ENCODE assay signal across 8 cellular contexts in the genomic region with DNA sequence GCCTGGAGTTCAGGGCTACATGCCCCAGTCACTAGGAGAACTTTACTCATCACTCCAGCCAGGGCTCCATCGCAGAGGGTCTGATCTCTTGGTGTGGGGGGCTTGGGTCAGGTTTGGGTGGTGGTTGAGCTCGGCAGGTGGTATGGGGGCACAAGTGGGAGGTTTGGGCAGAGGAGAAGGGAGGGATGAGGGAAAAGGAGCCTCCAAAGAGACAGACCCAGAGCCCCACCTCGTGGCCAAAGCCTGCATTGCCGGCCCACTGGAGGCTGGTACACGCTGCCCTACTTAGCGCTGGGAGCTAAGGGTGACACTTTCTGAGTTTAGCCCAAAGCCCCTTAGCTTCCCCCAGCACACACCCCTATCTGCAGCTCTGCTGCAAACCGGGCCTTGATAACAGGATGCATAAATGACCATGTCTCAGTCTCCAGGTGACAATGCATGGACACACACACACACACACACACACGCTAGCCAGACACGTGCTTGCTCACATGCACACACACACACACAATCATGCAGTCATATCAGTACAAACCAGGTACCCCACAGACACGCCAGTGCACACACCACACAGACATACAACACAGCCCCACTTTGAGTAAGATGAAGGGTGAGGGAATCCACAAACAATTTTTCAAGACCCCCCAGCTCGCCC. TPM values are rescaled to one million over a fixed set of nuclear protein-coding genes. Genes with fewer than 3 reads are reported as not detected.
DNase-seq lines count a peak whose midpoint lies in the region; ATAC-seq and TF ChIP-seq lines count a peak whose summit lies in the region.

No MANE protein-coding gene starts in this region.

- peaks cover 2% of the 10 kb centered on the region for H3K27me3 ChIP-seq in lung (ENCODE audit: control insufficient read depth, insufficient read depth)

- peak; percentile 55 for ATAC-seq in lung (ENCODE audit: insufficient read depth, low FRiP score)
- no peak for ATAC-seq in GM21529 (IDR thresholded peaks at IDR 0.05; ENCODE audit: unreplicated experiment)

- 19 to 20% methylated on average over 11 of the region's 11 CpGs for WGBS in lung, 2 donors

- H3K27ac ChIP-seq in lung (ENCODE audit: low read depth in 1 of 2, low read length in 1 of 2), result no peak overlapping the region

- DNase-seq in NOMO-1 (lab: John Stamatoyannopoulos, UW; ENCODE audit: unreplicated experiment in 2 of 2), result peak; percentile 12 to 25
- no peak for DNase-seq in NOMO-1 treated with dmso at 0.1 percent for 144 hours (lab: John Stamatoyannopoulos, UW; ENCODE audit: unreplicated experiment)
- peak; percentile 54 for DNase-seq in NCI-H146 (lab: John Stamatoyannopoulos, UW)
- DNase-seq in activated CD4-positive, alpha-beta T cell treated with anti-CD3 and anti-CD28 coated beads, Interleukin-2, amount 50 U/mL, for 24 hours (ENCODE audit: low read depth in 1 of 2, low spot score in 1 of 2), result peak; percentile 48 to 59
- DNase-seq in dedifferentiated amniotic fluid mesenchymal stem cell (ENCODE audit: extremely low spot score), result peak; percentile 52
- peak; percentile 81 for DNase-seq in lung (ENCODE audit: low spot score)
- peak; percentile 64 for DNase-seq in stimulated activated CD8-positive, alpha-beta memory T cell treated with anti-CD3 and anti-CD28 coated beads, Interleukin-15, amount 100 ng/mL, for 24 hours (ENCODE audit: low read depth)

- no peaks in the 10 kb centered on the region for H3K36me3 ChIP-seq in lung (ENCODE audit: control insufficient read depth in 2 of 2, insufficient read depth in 2 of 2, low read length in 2 of 2)

- H3K9me3 ChIP-seq in lung (ENCODE audit: control insufficient read depth in 2 of 2, insufficient read depth in 1 of 2, low read length in 1 of 2), result no peaks in the 10 kb centered on the region

- H3K4me3 ChIP-seq in lung, result no peak overlapping the region

- H3K4me1 ChIP-seq in lung (ENCODE audit: control insufficient read depth in 2 of 2, insufficient read depth in 2 of 2, low read length in 2 of 2), result peaks cover 0 to 9% of the 10 kb centered on the region in 2 donors

- TF ChIP-seq CTCF in lung (IDR thresholded peaks at IDR 0.05; ENCODE audit: control extremely low read depth, extremely low read depth), result peak; percentile 92

RNA-seq across cellular contexts. Expression of a gene that starts 14.7 kb away (rescaled TPM):
- 10 to 100 TPM; 53.2 to 58.0 TPM for total RNA-seq in lung
- 10 to 100 TPM; 44.5 to 76.8 TPM for polyA plus RNA-seq in lung

RNA-seq across cellular contexts. Expression of a gene that starts 16.6 kb away (rescaled TPM):
- 1 to 10 TPM in 1 of 2 donors, under 1 TPM in 1; 0.09 to 1.3 TPM for total RNA-seq in lung
- under 1 TPM; 0.27 to 0.83 TPM for polyA plus RNA-seq in lung

RNA-seq across cellular contexts. Expression of a gene that starts 16.7 kb away (rescaled TPM):
- 10 to 100 TPM; 39.0 to 95.8 TPM for total RNA-seq in lung
- 10 to 100 TPM; 36.4 to 40.2 TPM for polyA plus RNA-seq in lung

RNA-seq across cellular contexts. Expression of a gene that starts 27.0 kb away (rescaled TPM):
- 1 to 10 TPM; 3.9 to 6.8 TPM for total RNA-seq in lung
- polyA plus RNA-seq in lung, result 1 to 10 TPM; 4.4 to 8.3 TPM

RNA-seq across cellular contexts. Expression of a gene that starts 27.1 kb away (rescaled TPM):
- total RNA-seq in lung, result 10 to 100 TPM; 43.6 to 74.4 TPM
- polyA plus RNA-seq in lung, result 100 to 1,000 TPM in 1 of 2 donors, 10 to 100 TPM in 1; 94.6 to 105 TPM
